ENCODE assay signal across 28 cellular contexts in genomic region chr15:60899967-60900356, GRCh38.
"Had no signal": no experiment of that assay in that cellular context is flagged by ENCODE, and none has a peak within 500 bp of the region (broad histone marks: within the 10 kb centered on the region; RNA-seq: fewer than 3 reads in every experiment).

No MANE protein-coding gene starts in this region.

- H3K9me3 ChIP-seq: esophagus squamous epithelium, heart right ventricle, left lung, stomach, thyroid gland, upper lobe of left lung had no signal

- H3K36me3 Mint-ChIP-seq: activated CD8-positive, alpha-beta memory T cell treated with anti-CD3 and anti-CD28 coated beads, Interleukin-2, amount 10 ng/mL, durations not matched to agents 7 days and 5 days; stimulated activated naive B cell treated with anti-CD40 and anti-IgM and Interleukin-4, amounts not matched to agents 10 μg/mL and 1 μg/mL and 100 μg/mL, for 72 hours had no signal

- H3K4me1 ChIP-seq: heart right ventricle, left lung had no signal

- H3K4me3 ChIP-seq: esophagus squamous epithelium, heart right ventricle, left lung, lung, stomach, thyroid gland, upper lobe of left lung had no signal

- H3K27ac Mint-ChIP-seq: activated CD4-positive, alpha-beta T cell treated with anti-CD3 and anti-CD28 coated beads, Interleukin-2, amount 10 ng/mL, durations not matched to agents 7 days and 5 days; activated CD8-positive, alpha-beta memory T cell treated with anti-CD3 and anti-CD28 coated beads, Interleukin-2, amount 10 ng/mL, durations not matched to agents 7 days and 5 days; nephron; stimulated activated naive B cell treated with anti-CD40 and anti-IgM and Interleukin-4, amounts not matched to agents 10 μg/mL and 1 μg/mL and 100 μg/mL, for 72 hours had no signal

- H3K36me3 ChIP-seq: esophagus squamous epithelium, heart right ventricle, left lung, stomach, thyroid gland, upper lobe of left lung, WERI-Rb-1 had no signal

- ATAC-seq: heart right ventricle, right cardiac atrium had no signal

- H3K27me3 ChIP-seq: esophagus squamous epithelium, heart right ventricle, left lung, stomach, thyroid gland, upper lobe of left lung had no signal

- H3K27ac ChIP-seq: epithelial cell of prostate, esophagus squamous epithelium, heart right ventricle, left lung, stomach, thyroid gland, upper lobe of left lung, WERI-Rb-1 had no signal

- FAIRE-seq: endometrium had no signal

- H3K9me3 Mint-ChIP-seq: activated CD4-positive, alpha-beta T cell treated with anti-CD3 and anti-CD28 coated beads, Interleukin-2, amount 10 ng/mL, durations not matched to agents 7 days and 5 days; activated CD8-positive, alpha-beta T cell treated with anti-CD3 and anti-CD28 coated beads for 36 hours; activated naive CD8-positive, alpha-beta T cell treated with anti-CD3 and anti-CD28 coated beads, Interleukin-2, amount 50 U/mL, for 24 hours; activated T-helper 2 cell treated with anti-CD3 and anti-CD28 coated beads, Interferon-gamma antibody, Interleukin-2, Interleukin-4, amounts not matched to agents 10 μg/mL and 5 μg/mL and 100 μg/mL, durations not matched to agents 14 hours and 24 hours and 36 hours; nephron; stimulated activated naive B cell treated with anti-CD40 and anti-IgM and Interleukin-4, amounts not matched to agents 10 μg/mL and 1 μg/mL and 100 μg/mL, for 72 hours had no signal

- DNase-seq: activated CD4-positive, alpha-beta T cell treated with anti-CD3 and anti-CD28 coated beads, Interleukin-2, amount 10 ng/mL, durations not matched to agents 7 days and 5 days; activated CD4-positive, CD25-positive, alpha-beta regulatory T cell treated with anti-CD3 and anti-CD28 coated beads, Interleukin-2, amount 50 U/mL, for 72 hours; activated naive CD8-positive, alpha-beta T cell treated with anti-CD3 and anti-CD28 coated beads, Interleukin-2, amount 50 U/mL, for 24 hours; amygdala; caudate nucleus; dermis blood vessel endothelial cell; effector CD8-positive, alpha-beta T cell; esophagus squamous epithelium; foreskin melanocyte; heart right ventricle; kidney glomerular epithelial cell; left lung; mesendoderm; posterior cingulate gyrus; right cardiac atrium; stimulated activated naive B cell treated with anti-CD40 and anti-IgM and Interleukin-4, amounts not matched to agents 10 μg/mL and 1 μg/mL and 100 μg/mL, for 72 hours; stomach; T1000; thyroid gland; upper lobe of left lung; WERI-Rb-1 had no signal
